In genomic region chr12:95557625-95558024, GRCh38 we compare ENCODE assay signal across 23 cellular contexts. TPM values are rescaled to one million over a fixed set of nuclear protein-coding genes. Genes with fewer than 3 reads are reported as not detected.
"Had no signal": no experiment of that assay in that cellular context is flagged by ENCODE, and none has a peak within 500 bp of the region (broad histone marks: within the 10 kb centered on the region; RNA-seq: fewer than 3 reads in every experiment).

No MANE protein-coding gene starts in this region.

- H3K27ac Mint-ChIP-seq: nephron progenitor cell; stimulated activated effector memory CD8-positive, alpha-beta T cell treated with anti-CD3 and anti-CD28 coated beads, Interleukin-12 subunit alpha, Interleukin-12 subunit beta, amount 100 ng/mL, for 72 hours had no signal

- H3K36me3 Mint-ChIP-seq: stimulated activated effector memory CD8-positive, alpha-beta T cell treated with anti-CD3 and anti-CD28 coated beads, Interleukin-12 subunit alpha, Interleukin-12 subunit beta, amount 100 ng/mL, for 72 hours had no signal

- H3K4me1 Mint-ChIP-seq: nephron progenitor cell; stimulated activated effector memory CD8-positive, alpha-beta T cell treated with anti-CD3 and anti-CD28 coated beads, Interleukin-12 subunit alpha, Interleukin-12 subunit beta, amount 100 ng/mL, for 72 hours had no signal

- H3K4me3 Mint-ChIP-seq: naive thymus-derived CD8-positive, alpha-beta T cell; nephron progenitor cell; stimulated activated effector memory CD8-positive, alpha-beta T cell treated with anti-CD3 and anti-CD28 coated beads, Interleukin-12 subunit alpha, Interleukin-12 subunit beta, amount 100 ng/mL, for 72 hours had no signal

- ATAC-seq: esophagus mucosa; gastrocnemius medialis; left lung; naive thymus-derived CD8-positive, alpha-beta T cell; sciatic nerve; stimulated activated effector memory CD8-positive, alpha-beta T cell treated with anti-CD3 and anti-CD28 coated beads, Interleukin-12 subunit alpha, Interleukin-12 subunit beta, amount 100 ng/mL, for 72 hours had no signal

- H3K27me3 Mint-ChIP-seq: naive thymus-derived CD8-positive, alpha-beta T cell had no signal

- H3K9me3 Mint-ChIP-seq: naive thymus-derived CD8-positive, alpha-beta T cell; nephron progenitor cell; stimulated activated effector memory CD8-positive, alpha-beta T cell treated with anti-CD3 and anti-CD28 coated beads, Interleukin-12 subunit alpha, Interleukin-12 subunit beta, amount 100 ng/mL, for 72 hours had no signal

- DNase-seq: dorsolateral prefrontal cortex; effector CD4-positive, alpha-beta T cell; foreskin fibroblast; gastrocnemius medialis; head of caudate nucleus; kidney; left lung; mesendoderm; midbrain; naive thymus-derived CD8-positive, alpha-beta T cell; nephron progenitor cell; nucleus accumbens; stimulated activated CD4-positive, alpha-beta T cell treated with anti-CD3 and anti-CD28 coated beads, Interleukin-2, amount 100 ng/mL, for 24 hours; stimulated activated CD4-positive, alpha-beta T cell treated with anti-CD3 and anti-CD28 coated beads, Interleukin-4, amount 100 ng/mL, for 24 hours; stimulated activated naive CD4-positive, alpha-beta T cell treated with Interleukin-2 at 50 U/mL for 16 hours; stomach; testis; tibial artery; upper lobe of left lung had no signal

RNA-seq across cellular contexts. Expression of gene USP44, which starts 6.3 kb away (rescaled TPM):
- total RNA-seq: esophagus mucosa, myocyte had no signal
